Comparison of ENCODE assay signal across 8 cellular contexts in genomic region chr1:14412235-14412634, GRCh38.
"Had no signal": no experiment of that assay in that cellular context is flagged by ENCODE, and none has a peak within 500 bp of the region (broad histone marks: within the 10 kb centered on the region; RNA-seq: fewer than 3 reads in every experiment).

No MANE protein-coding gene starts in this region.

- H3K4me3 ChIP-seq: GM23248, HAP-1 had no signal

- H3K36me3 ChIP-seq: HAP-1 had no signal

- H3K4me1 ChIP-seq: HAP-1 had no signal

- DNase-seq: GM23248, GOT3, H7, HFFc6, KG1 had no signal

- H3K9ac ChIP-seq: GM23248 had no signal

- H2AFZ ChIP-seq: GM23248 had no signal

- H3K27ac ChIP-seq: GM23248, HL-60 had no signal

- H3K9me3 ChIP-seq: HAP-1 had no signal

- ATAC-seq: HCT116 had no signal
